In genomic region chr15:51004103-51004536, GRCh38 we compare ENCODE assay signal across 1 cellular context.
TF ChIP-seq lines count a peak whose summit lies in the region.

No MANE protein-coding gene starts in this region.

TF ChIP-seq in K562, 482 proteins besides CTCF, POLR2A, EP300 and RAD21 (continued from another document):
- no peak for TF ChIP-seq ARID3B (CRISPR knock-in tag; IDR thresholded peaks at IDR 0.05; ENCODE audit: borderline replicate concordance)
- TF ChIP-seq ZNF354B (CRISPR knock-in tag; IDR thresholded peaks at IDR 0.05) = no peak
- no peak for TF ChIP-seq SNRNP70 (optimal IDR thresholded peaks at IDR 0.05; ENCODE audit: low read depth, low read length)
- no peak for TF ChIP-seq ZNF146 (CRISPR knock-in tag; IDR thresholded peaks at IDR 0.05; ENCODE audit: unreplicated experiment)
- no peak for TF ChIP-seq ZBTB8A (IDR thresholded peaks at IDR 0.05; ENCODE audit: partially characterized antibody)
- peak; percentile 72 for TF ChIP-seq GATA2 (CRISPR knock-in tag; IDR thresholded peaks at IDR 0.05)
- 0 out of 2 replicates have a peak, but pooled peaks have one; percentile 29 for TF ChIP-seq ZNF431 (CRISPR knock-in tag; IDR thresholded peaks at IDR 0.05)
- no peak for TF ChIP-seq ATF1 (CRISPR knock-in tag; IDR thresholded peaks at IDR 0.05)
- peak; percentile 67 for TF ChIP-seq ATF1 (tag; IDR thresholded peaks at IDR 0.05)
- peak; percentile 22 to 32; a peak in 3 of 4 replicates for TF ChIP-seq NRF1 (conservative IDR thresholded peaks at IDR 0.05 in 1 of 2, IDR thresholded peaks at IDR 0.05 in 1 of 2)
- TF ChIP-seq FOXK2 (conservative IDR thresholded peaks at IDR 0.05 in 1 of 2, IDR thresholded peaks at IDR 0.05 in 1 of 2; ENCODE audit: low read depth in 2 of 2) = peak; percentile 31 to 45; a peak in 1 of 4 replicates
- TF ChIP-seq ZNF24 (IDR thresholded peaks at IDR 0.05) = peak; percentile 65
- peak in 1 of 2 experiments; percentile 91; a peak in 2 of 4 replicates for TF ChIP-seq HDAC1 (IDR thresholded peaks at IDR 0.05)
- TF ChIP-seq MTA2 (IDR thresholded peaks at IDR 0.05; ENCODE audit: low read depth) = peak; percentile 77
- no peak for TF ChIP-seq MEF2A (IDR thresholded peaks at IDR 0.05; ENCODE audit: control insufficient read depth, low read depth, low read length)
- no peak for TF ChIP-seq C11orf30 (IDR thresholded peaks at IDR 0.05; ENCODE audit: low read depth)
- TF ChIP-seq PHB2 (IDR thresholded peaks at IDR 0.05; ENCODE audit: low read depth) = no peak
- no peak for TF ChIP-seq STAG1 (CRISPR knock-in tag; IDR thresholded peaks at IDR 0.05; ENCODE audit: borderline replicate concordance)
- TF ChIP-seq, protein P1, sequence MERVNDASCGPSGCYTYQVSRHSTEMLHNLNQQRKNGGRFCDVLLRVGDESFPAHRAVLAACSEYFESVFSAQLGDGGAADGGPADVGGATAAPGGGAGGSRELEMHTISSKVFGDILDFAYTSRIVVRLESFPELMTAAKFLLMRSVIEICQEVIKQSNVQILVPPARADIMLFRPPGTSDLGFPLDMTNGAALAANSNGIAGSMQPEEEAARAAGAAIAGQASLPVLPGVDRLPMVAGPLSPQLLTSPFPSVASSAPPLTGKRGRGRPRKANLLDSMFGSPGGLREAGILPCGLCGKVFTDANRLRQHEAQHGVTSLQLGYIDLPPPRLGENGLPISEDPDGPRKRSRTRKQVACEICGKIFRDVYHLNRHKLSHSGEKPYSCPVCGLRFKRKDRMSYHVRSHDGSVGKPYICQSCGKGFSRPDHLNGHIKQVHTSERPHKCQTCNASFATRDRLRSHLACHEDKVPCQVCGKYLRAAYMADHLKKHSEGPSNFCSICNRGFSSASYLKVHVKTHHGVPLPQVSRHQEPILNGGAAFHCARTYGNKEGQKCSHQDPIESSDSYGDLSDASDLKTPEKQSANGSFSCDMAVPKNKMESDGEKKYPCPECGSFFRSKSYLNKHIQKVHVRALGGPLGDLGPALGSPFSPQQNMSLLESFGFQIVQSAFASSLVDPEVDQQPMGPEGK (CRISPR knock-in tag; IDR thresholded peaks at IDR 0.05; ENCODE audit: borderline replicate concordance) = no peak
- TF ChIP-seq BHLHE40 (IDR thresholded peaks at IDR 0.05; ENCODE audit: low read length) = peak; percentile 54
- no peak for TF ChIP-seq HSF4 (CRISPR knock-in tag; IDR thresholded peaks at IDR 0.05; ENCODE audit: borderline replicate concordance)
- TF ChIP-seq CEBPB (tag; IDR thresholded peaks at IDR 0.05) = peak; percentile 99
- TF ChIP-seq NR1H2 (CRISPR knock-in tag; IDR thresholded peaks at IDR 0.05) = no peak
- peak; percentile 98 for TF ChIP-seq SPI1 (IDR thresholded peaks at IDR 0.05; ENCODE audit: borderline replicate concordance, low read depth, low read length)
- no peak for TF ChIP-seq ZNF507 (tag; conservative IDR thresholded peaks at IDR 0.05)
- TF ChIP-seq, protein P2, sequence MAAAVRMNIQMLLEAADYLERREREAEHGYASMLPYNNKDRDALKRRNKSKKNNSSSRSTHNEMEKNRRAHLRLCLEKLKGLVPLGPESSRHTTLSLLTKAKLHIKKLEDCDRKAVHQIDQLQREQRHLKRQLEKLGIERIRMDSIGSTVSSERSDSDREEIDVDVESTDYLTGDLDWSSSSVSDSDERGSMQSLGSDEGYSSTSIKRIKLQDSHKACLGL (CRISPR knock-in tag; IDR thresholded peaks at IDR 0.05; ENCODE audit: borderline replicate concordance, poor library complexity, severe bottlenecking) = no peak
